ENCODE assay signal across 14 cellular contexts in the genomic region with DNA sequence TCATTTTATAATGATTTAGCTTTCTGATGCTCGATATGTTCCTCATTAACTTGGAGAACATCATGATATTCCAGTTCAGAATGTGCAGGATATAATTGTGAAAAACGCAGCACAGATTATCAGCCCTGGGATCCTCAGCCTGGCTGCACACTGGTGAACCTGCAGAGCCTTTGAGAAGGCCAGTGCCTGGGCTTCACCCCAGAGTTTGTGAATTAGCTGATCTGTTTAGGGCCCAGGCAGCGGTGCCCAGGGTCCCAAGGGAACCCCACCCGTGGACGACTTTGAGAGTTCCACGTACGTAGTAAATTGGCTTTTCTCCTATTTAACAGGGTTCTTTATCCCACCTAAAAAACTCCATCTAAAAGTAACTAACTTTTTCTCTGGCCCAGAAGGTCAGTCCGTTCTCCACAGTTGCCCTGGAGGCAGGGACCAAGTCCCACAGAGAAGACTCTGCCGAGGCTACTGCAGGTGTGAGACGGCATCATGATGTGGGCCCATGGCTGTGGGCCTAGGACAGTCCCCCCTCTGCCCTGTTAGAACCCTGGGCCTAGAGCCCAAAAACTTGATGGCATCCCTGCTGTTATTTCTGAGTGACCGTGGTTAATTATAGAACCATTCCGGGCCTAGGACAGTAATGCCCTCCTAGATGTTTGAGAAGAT. TPM values are rescaled to one million over a fixed set of nuclear protein-coding genes. Genes with fewer than 3 reads are reported as not detected.
A peak's percentile ranks its signal among the peaks of the same experiment; 100 is the strongest.
DNase-seq lines count a peak whose midpoint lies in the region; ATAC-seq lines count a peak whose summit lies in the region.
"Had no signal": no experiment of that assay in that cellular context is flagged by ENCODE, and none has a peak within 500 bp of the region (broad histone marks: within the 10 kb centered on the region; RNA-seq: fewer than 3 reads in every experiment).

No MANE protein-coding gene starts in this region.

- CTCF ChIA-PET in activated CD4-positive, alpha-beta T cell treated with anti-CD3 and anti-CD28 coated beads, Interleukin-2, amount 10 ng/mL, durations not matched to agents 7 days and 5 days (lab: Charles Lee): no interaction called here

- no peak overlapping the region for H3K4me3 Mint-ChIP-seq in activated CD4-positive, alpha-beta T cell treated with anti-CD3 and anti-CD28 coated beads, Interleukin-2, amount 10 ng/mL, durations not matched to agents 7 days and 5 days
- no peak overlapping the region for H3K4me3 Mint-ChIP-seq in activated CD4-positive, alpha-beta T cell treated with anti-CD3 and anti-CD28 coated beads, Interleukin-2, amount 10 ng/mL, durations not matched to agents 24 days and 14 days
- H3K4me3 Mint-ChIP-seq: CD14-positive monocyte; CD8-positive, alpha-beta T cell; GM23338 had no signal

- peak overlapping the region; percentile 73 for H3K27ac Mint-ChIP-seq in activated CD4-positive, alpha-beta T cell treated with anti-CD3 and anti-CD28 coated beads, Interleukin-2, amount 10 ng/mL, durations not matched to agents 7 days and 5 days
- no peak overlapping the region for H3K27ac Mint-ChIP-seq in activated CD4-positive, alpha-beta T cell treated with anti-CD3 and anti-CD28 coated beads, Interleukin-2, amount 10 ng/mL, durations not matched to agents 24 days and 14 days
- H3K27ac Mint-ChIP-seq: CD8-positive, alpha-beta T cell; GM23338 had no signal

- no peaks in the 10 kb centered on the region for H3K9me3 Mint-ChIP-seq in activated CD4-positive, alpha-beta T cell treated with anti-CD3 and anti-CD28 coated beads, Interleukin-2, amount 10 ng/mL, durations not matched to agents 7 days and 5 days
- H3K9me3 Mint-ChIP-seq in activated CD4-positive, alpha-beta T cell treated with anti-CD3 and anti-CD28 coated beads, Interleukin-2, amount 10 ng/mL, durations not matched to agents 24 days and 14 days: no peaks in the 10 kb centered on the region
- H3K9me3 Mint-ChIP-seq: CD14-positive monocyte; CD8-positive, alpha-beta T cell; GM23338 had no signal

- H3K27me3 Mint-ChIP-seq in activated CD4-positive, alpha-beta T cell treated with anti-CD3 and anti-CD28 coated beads, Interleukin-2, amount 10 ng/mL, durations not matched to agents 7 days and 5 days: no peaks in the 10 kb centered on the region
- peaks cover 2% of the 10 kb centered on the region for H3K27me3 Mint-ChIP-seq in activated CD4-positive, alpha-beta T cell treated with anti-CD3 and anti-CD28 coated beads, Interleukin-2, amount 10 ng/mL, durations not matched to agents 24 days and 14 days

- intact Hi-C loops in activated CD4-positive, alpha-beta T cell treated with anti-CD3 and anti-CD28 coated beads, Interleukin-2, amount 10 ng/mL, durations not matched to agents 24 days and 14 days (cut with micrococcal nuclease): no loop called here
- intact Hi-C loops in left ventricle myocardium superior (cut with micrococcal nuclease): no loop called here
- intact Hi-C loops in Right ventricle myocardium inferior (cut with DNase I): no loop called here
- intact Hi-C loops in posterior vena cava (cut with DNase I): no loop called here

- ATAC-seq in left ventricle myocardium superior: peak; percentile 17
- no peak for ATAC-seq in Right ventricle myocardium inferior
- ATAC-seq: CD8-positive, alpha-beta T cell; GM23338 had no signal

- H3K4me1 Mint-ChIP-seq in activated CD4-positive, alpha-beta T cell treated with anti-CD3 and anti-CD28 coated beads, Interleukin-2, amount 10 ng/mL, durations not matched to agents 7 days and 5 days: peaks cover 9% of the 10 kb centered on the region
- peaks cover 4% of the 10 kb centered on the region for H3K4me1 Mint-ChIP-seq in activated CD4-positive, alpha-beta T cell treated with anti-CD3 and anti-CD28 coated beads, Interleukin-2, amount 10 ng/mL, durations not matched to agents 24 days and 14 days
- H3K4me1 Mint-ChIP-seq: CD14-positive monocyte had no signal

- no peak for DNase-seq in activated CD4-positive, alpha-beta T cell treated with anti-CD3 and anti-CD28 coated beads, Interleukin-2, amount 10 ng/mL, durations not matched to agents 7 days and 5 days
- DNase-seq in activated CD4-positive, alpha-beta T cell treated with anti-CD3 and anti-CD28 coated beads, Interleukin-2, amount 10 ng/mL, durations not matched to agents 24 days and 14 days: no peak
- no peak for DNase-seq in left ventricle myocardium superior
- DNase-seq in Right ventricle myocardium inferior (ENCODE audit: missing footprints): no peak
- DNase-seq in posterior vena cava (ENCODE audit: low spot score): peak; percentile 65
- DNase-seq in NCI-H524 (lab: John Stamatoyannopoulos, UW): no peak
- no peak for DNase-seq in NCI-H1417 treated with DMSO at 0.1 percent for 48 hours (lab: John Stamatoyannopoulos, UW)
- DNase-seq: CD8-positive, alpha-beta T cell; COR-L47; DND-41; GDM1; H7 had no signal

- POLR2A ChIA-PET in activated CD4-positive, alpha-beta T cell treated with anti-CD3 and anti-CD28 coated beads, Interleukin-2, amount 10 ng/mL, durations not matched to agents 7 days and 5 days (lab: Charles Lee): no interaction called here

- no peaks in the 10 kb centered on the region for H3K36me3 Mint-ChIP-seq in activated CD4-positive, alpha-beta T cell treated with anti-CD3 and anti-CD28 coated beads, Interleukin-2, amount 10 ng/mL, durations not matched to agents 7 days and 5 days (ENCODE audit: low read depth)
- H3K36me3 Mint-ChIP-seq in activated CD4-positive, alpha-beta T cell treated with anti-CD3 and anti-CD28 coated beads, Interleukin-2, amount 10 ng/mL, durations not matched to agents 24 days and 14 days (ENCODE audit: low read depth): no peaks in the 10 kb centered on the region
- H3K36me3 Mint-ChIP-seq: CD14-positive monocyte had no signal

RNA-seq across cellular contexts. Expression of a gene that starts 39.6 kb away (rescaled TPM):
- total RNA-seq in activated CD4-positive, alpha-beta T cell treated with anti-CD3 and anti-CD28 coated beads, Interleukin-2, amount 10 ng/mL, durations not matched to agents 7 days and 5 days: 1,000 to 10,000 TPM; 1,127 to 1,501 TPM
- total RNA-seq in activated CD4-positive, alpha-beta T cell treated with anti-CD3 and anti-CD28 coated beads, Interleukin-2, amount 10 ng/mL, durations not matched to agents 24 days and 14 days: 1,154 and 1,159 TPM in 2 replicates
- total RNA-seq in left ventricle myocardium superior (703 TPM), Right ventricle myocardium inferior (848 TPM), posterior vena cava (1,000 to 10,000 TPM; 1,083 to 1,087 TPM)
